Comparison of ENCODE assay signal across 42 cellular contexts in the genomic region with DNA sequence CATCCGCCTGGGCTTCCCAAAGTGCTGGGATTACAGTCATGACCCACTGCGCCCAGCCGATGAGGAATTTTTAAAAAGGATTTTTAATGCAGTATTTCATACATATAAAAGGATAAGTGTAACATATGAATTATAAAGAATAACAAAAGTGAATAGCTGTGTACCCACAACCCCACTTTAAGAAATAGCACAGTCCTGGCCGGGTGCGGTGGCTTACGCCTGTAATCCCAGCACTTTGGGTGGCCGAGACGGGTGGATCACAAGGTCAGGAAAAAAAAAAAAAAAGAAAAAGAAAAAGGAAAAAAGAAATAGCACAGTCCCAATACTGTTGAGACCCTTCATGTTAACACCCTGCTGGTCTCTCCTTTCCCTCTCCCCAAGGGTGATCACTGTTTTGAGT. TPM values are rescaled to one million over a fixed set of nuclear protein-coding genes. Genes with fewer than 3 reads are reported as not detected.
"Had no signal": no experiment of that assay in that cellular context is flagged by ENCODE, and none has a peak within 500 bp of the region (broad histone marks: within the 10 kb centered on the region; RNA-seq: fewer than 3 reads in every experiment).

No MANE protein-coding gene starts in this region.

- H3K27me3 ChIP-seq: adrenal gland, ascending aorta, body of pancreas, brain microvascular endothelial cell, breast epithelium, cardiac muscle cell had no signal

- H3K36me3 ChIP-seq: breast epithelium had no signal

- H3K4me3 ChIP-seq: adrenal gland, ascending aorta, body of pancreas, breast epithelium, cardiac muscle cell had no signal

- H3K9me3 ChIP-seq: adrenal gland, ascending aorta, body of pancreas, breast epithelium had no signal

- H3K9me3 Mint-ChIP-seq: activated naive CD4-positive, alpha-beta T cell treated with anti-CD3 and anti-CD28 coated beads for 36 hours; activated naive CD4-positive, alpha-beta T cell treated with anti-CD3 and anti-CD28 coated beads, Interleukin-2, amount 10 ng/mL, durations not matched to agents 7 days and 5 days; activated naive CD4-positive, alpha-beta T cell treated with anti-CD3 and anti-CD28 coated beads, Interleukin-2, amount 50 U/mL, for 24 hours; activated naive CD4-positive, alpha-beta T cell treated with anti-CD3 and anti-CD28 coated beads, Interleukin-2, amount 50 U/mL, for 72 hours; activated naive CD8-positive, alpha-beta T cell treated with anti-CD3 and anti-CD28 coated beads for 36 hours; activated naive CD8-positive, alpha-beta T cell treated with anti-CD3 and anti-CD28 coated beads, Interleukin-2, amount 10 ng/mL, durations not matched to agents 7 days and 5 days; activated naive CD8-positive, alpha-beta T cell treated with anti-CD3 and anti-CD28 coated beads, Interleukin-2, amount 50 U/mL, for 24 hours; activated T-cell treated with anti-CD3 and anti-CD28 coated beads, Interleukin-2, amount 50 U/mL, for 24 hours; activated T-cell treated with anti-CD3 and anti-CD28 coated beads, Interleukin-2, amount 50 U/mL, for 4 hours; activated T-cell treated with anti-CD3 and anti-CD28 coated beads, Interleukin-2, amount 50 U/mL, for 72 hours; activated T-helper 1 cell treated with anti-CD3 and anti-CD28 coated beads, Interleukin-12 subunit alpha, Interleukin-12 subunit beta, Interleukin-2, Interleukin-4 antibody, amounts not matched to agents 30 ng/mL and 10 ng/mL and 1 ng/mL, durations not matched to agents 14 hours and 24 hours and 36 hours; activated T-helper 17 cell treated with anti-CD3 and anti-CD28 coated beads, Interleukin-2, amount 50 U/mL, for 72 hours; activated T-helper 2 cell treated with anti-CD3 and anti-CD28 coated beads, Interferon-gamma antibody, Interleukin-2, Interleukin-4, amounts not matched to agents 10 μg/mL and 5 μg/mL and 100 μg/mL, durations not matched to agents 14 hours and 24 hours and 36 hours; brain; central memory CD8-positive, alpha-beta T cell had no signal

- H3K27ac ChIP-seq: adrenal gland, ascending aorta, body of pancreas, brain microvascular endothelial cell, breast epithelium, cardiac muscle cell had no signal

- H3K4me1 Mint-ChIP-seq: activated naive CD4-positive, alpha-beta T cell treated with anti-CD3 and anti-CD28 coated beads, Interleukin-2, amount 10 ng/mL, durations not matched to agents 7 days and 5 days; activated naive CD8-positive, alpha-beta T cell treated with anti-CD3 and anti-CD28 coated beads for 36 hours; activated naive CD8-positive, alpha-beta T cell treated with anti-CD3 and anti-CD28 coated beads, Interleukin-2, amount 10 ng/mL, durations not matched to agents 7 days and 5 days; activated naive CD8-positive, alpha-beta T cell treated with anti-CD3 and anti-CD28 coated beads, Interleukin-2, amount 50 U/mL, for 24 hours; activated T-helper 17 cell treated with anti-CD3 and anti-CD28 coated beads, Interleukin-2, amount 50 U/mL, for 72 hours; central memory CD8-positive, alpha-beta T cell had no signal

- H3K27me3 Mint-ChIP-seq: activated naive CD4-positive, alpha-beta T cell treated with anti-CD3 and anti-CD28 coated beads, Interleukin-2, amount 10 ng/mL, durations not matched to agents 7 days and 5 days; activated naive CD4-positive, alpha-beta T cell treated with anti-CD3 and anti-CD28 coated beads, Interleukin-2, amount 50 U/mL, for 24 hours; activated naive CD8-positive, alpha-beta T cell; activated naive CD8-positive, alpha-beta T cell treated with anti-CD3 and anti-CD28 coated beads for 36 hours; activated naive CD8-positive, alpha-beta T cell treated with anti-CD3 and anti-CD28 coated beads, Interleukin-2, amount 10 ng/mL, durations not matched to agents 7 days and 5 days; activated naive CD8-positive, alpha-beta T cell treated with anti-CD3 and anti-CD28 coated beads, Interleukin-2, amount 50 U/mL, for 24 hours; activated T-cell treated with anti-CD3 and anti-CD28 coated beads, Interleukin-2, amount 50 U/mL, for 24 hours; activated T-helper 17 cell treated with anti-CD3 and anti-CD28 coated beads, Interleukin-2, amount 50 U/mL, for 72 hours; central memory CD8-positive, alpha-beta T cell had no signal

- ATAC-seq: activated naive CD4-positive, alpha-beta T cell treated with anti-CD3 and anti-CD28 coated beads, Interleukin-2, amount 50 U/mL, for 72 hours; activated naive CD8-positive, alpha-beta T cell treated with anti-CD3 and anti-CD28 coated beads, Interleukin-2, amount 50 U/mL, for 24 hours; activated T-cell treated with anti-CD3 and anti-CD28 coated beads, Interleukin-2, amount 50 U/mL, for 4 hours; activated T-cell treated with anti-CD3 and anti-CD28 coated beads, Interleukin-2, amount 50 U/mL, for 72 hours; activated T-helper 17 cell treated with anti-CD3 and anti-CD28 coated beads, Interleukin-2, amount 50 U/mL, for 72 hours; body of pancreas had no signal

- DNase-seq: activated effector memory CD4-positive, alpha-beta T cell treated with anti-CD3 and anti-CD28 coated beads, Interleukin-2, amount 50 U/mL, for 16 hours; activated effector memory CD4-positive, alpha-beta T cell treated with Interleukin-2 at 50 U/mL for 16 hours; activated gamma-delta T cell; activated gamma-delta T cell treated with Interleukin-2 at 50 U/mL for 16 hours; activated naive CD4-positive, alpha-beta T cell; activated naive CD4-positive, alpha-beta T cell treated with anti-CD3 and anti-CD28 coated beads for 36 hours; activated naive CD4-positive, alpha-beta T cell treated with anti-CD3 and anti-CD28 coated beads, Interleukin-2, amount 10 ng/mL, durations not matched to agents 7 days and 5 days; activated naive CD4-positive, alpha-beta T cell treated with anti-CD3 and anti-CD28 coated beads, Interleukin-2, amount 50 U/mL, for 16 hours; activated naive CD4-positive, alpha-beta T cell treated with Interleukin-2 at 50 U/mL for 16 hours; activated naive CD8-positive, alpha-beta T cell treated with anti-CD3 and anti-CD28 coated beads for 36 hours; activated naive CD8-positive, alpha-beta T cell treated with anti-CD3 and anti-CD28 coated beads, Interleukin-2, amount 10 ng/mL, durations not matched to agents 7 days and 5 days; activated naive CD8-positive, alpha-beta T cell treated with anti-CD3 and anti-CD28 coated beads, Interleukin-2, amount 50 U/mL, for 24 hours; activated T-cell treated with anti-CD3 and anti-CD28 coated beads for 4 hours; activated T-cell treated with anti-CD3 and anti-CD28 coated beads, Interleukin-2, amount 50 U/mL, for 1 hour; activated T-cell treated with anti-CD3 and anti-CD28 coated beads, Interleukin-2, amount 50 U/mL, for 24 hours; activated T-cell treated with anti-CD3 and anti-CD28 coated beads, Interleukin-2, amount 50 U/mL, for 4 hours; activated T-cell treated with anti-CD3 and anti-CD28 coated beads, Interleukin-2, amount 50 U/mL, for 48 hours; activated T-cell treated with anti-CD3 and anti-CD28 coated beads, Interleukin-2, amount 50 U/mL, for 72 hours; adrenal gland; amniotic stem cell; amygdala; anterior cingulate cortex; aorta; body of pancreas; brain microvascular endothelial cell; caudate nucleus; central memory CD4-positive, alpha-beta T cell; cerebellar nuclear complex had no signal

- H3K4me3 Mint-ChIP-seq: activated naive CD4-positive, alpha-beta T cell treated with anti-CD3 and anti-CD28 coated beads for 36 hours; activated naive CD4-positive, alpha-beta T cell treated with anti-CD3 and anti-CD28 coated beads, Interleukin-2, amount 10 ng/mL, durations not matched to agents 7 days and 5 days; activated naive CD4-positive, alpha-beta T cell treated with anti-CD3 and anti-CD28 coated beads, Interleukin-2, amount 50 U/mL, for 24 hours; activated naive CD8-positive, alpha-beta T cell; activated naive CD8-positive, alpha-beta T cell treated with anti-CD3 and anti-CD28 coated beads for 36 hours; activated naive CD8-positive, alpha-beta T cell treated with anti-CD3 and anti-CD28 coated beads, Interleukin-2, amount 10 ng/mL, durations not matched to agents 7 days and 5 days; activated naive CD8-positive, alpha-beta T cell treated with anti-CD3 and anti-CD28 coated beads, Interleukin-2, amount 50 U/mL, for 24 hours; activated T-cell treated with anti-CD3 and anti-CD28 coated beads, Interleukin-2, amount 50 U/mL, for 24 hours; activated T-cell treated with anti-CD3 and anti-CD28 coated beads, Interleukin-2, amount 50 U/mL, for 4 hours; activated T-cell treated with anti-CD3 and anti-CD28 coated beads, Interleukin-2, amount 50 U/mL, for 72 hours; activated T-helper 1 cell treated with anti-CD3 and anti-CD28 coated beads, Interleukin-12 subunit alpha, Interleukin-12 subunit beta, Interleukin-2, Interleukin-4 antibody, amounts not matched to agents 30 ng/mL and 10 ng/mL and 1 ng/mL, durations not matched to agents 14 hours and 24 hours and 36 hours; activated T-helper 17 cell treated with anti-CD3 and anti-CD28 coated beads, Interleukin-2, amount 50 U/mL, for 72 hours; brain; central memory CD8-positive, alpha-beta T cell had no signal

- H3K27ac Mint-ChIP-seq: activated naive CD4-positive, alpha-beta T cell treated with anti-CD3 and anti-CD28 coated beads for 36 hours; activated naive CD4-positive, alpha-beta T cell treated with anti-CD3 and anti-CD28 coated beads, Interleukin-2, amount 10 ng/mL, durations not matched to agents 7 days and 5 days; activated naive CD4-positive, alpha-beta T cell treated with anti-CD3 and anti-CD28 coated beads, Interleukin-2, amount 50 U/mL, for 24 hours; activated naive CD4-positive, alpha-beta T cell treated with anti-CD3 and anti-CD28 coated beads, Interleukin-2, amount 50 U/mL, for 72 hours; activated naive CD8-positive, alpha-beta T cell; activated naive CD8-positive, alpha-beta T cell treated with anti-CD3 and anti-CD28 coated beads for 36 hours; activated naive CD8-positive, alpha-beta T cell treated with anti-CD3 and anti-CD28 coated beads, Interleukin-2, amount 10 ng/mL, durations not matched to agents 7 days and 5 days; activated naive CD8-positive, alpha-beta T cell treated with anti-CD3 and anti-CD28 coated beads, Interleukin-2, amount 50 U/mL, for 24 hours; activated T-cell treated with anti-CD3 and anti-CD28 coated beads, Interleukin-2, amount 50 U/mL, for 24 hours; activated T-cell treated with anti-CD3 and anti-CD28 coated beads, Interleukin-2, amount 50 U/mL, for 72 hours; activated T-helper 1 cell treated with anti-CD3 and anti-CD28 coated beads, Interleukin-12 subunit alpha, Interleukin-12 subunit beta, Interleukin-2, Interleukin-4 antibody, amounts not matched to agents 30 ng/mL and 10 ng/mL and 1 ng/mL, durations not matched to agents 14 hours and 24 hours and 36 hours; activated T-helper 17 cell treated with anti-CD3 and anti-CD28 coated beads, Interleukin-2, amount 50 U/mL, for 72 hours; activated T-helper 2 cell treated with anti-CD3 and anti-CD28 coated beads, Interferon-gamma antibody, Interleukin-2, Interleukin-4, amounts not matched to agents 10 μg/mL and 5 μg/mL and 100 μg/mL, durations not matched to agents 14 hours and 24 hours and 36 hours; brain had no signal

- H3K4me1 ChIP-seq: adrenal gland, ascending aorta, body of pancreas, breast epithelium had no signal

RNA-seq across cellular contexts. Expression of a gene that starts 54.3 kb away (rescaled TPM):
- total RNA-seq: activated T-helper 1 cell treated with anti-CD3 and anti-CD28 coated beads, Interleukin-12 subunit alpha, Interleukin-12 subunit beta, Interleukin-2, Interleukin-4 antibody, amounts not matched to agents 30 ng/mL and 10 ng/mL and 1 ng/mL, durations not matched to agents 14 hours and 24 hours and 36 hours; aorta; ascending aorta; astrocyte; breast epithelium; bronchial epithelial cell; cardiac muscle cell; cardiac septum had no signal
